In genomic region chr12:54156578-54156977, GRCh38 we compare ENCODE assay signal across 20 cellular contexts. TPM values are rescaled to one million over a fixed set of nuclear protein-coding genes. Genes with fewer than 3 reads are reported as not detected.
DNase-seq lines count a peak whose midpoint lies in the region; ATAC-seq and TF ChIP-seq lines count a peak whose summit lies in the region.
"Had no signal": no experiment of that assay in that cellular context is flagged by ENCODE, and none has a peak within 500 bp of the region (broad histone marks: within the 10 kb centered on the region; RNA-seq: fewer than 3 reads in every experiment).

No MANE protein-coding gene starts in this region.

- H3K36me3 ChIP-seq in osteoblast (ENCODE audit: insufficient read depth, low read length), result no peaks in the 10 kb centered on the region
- H3K36me3 ChIP-seq in CD4-positive, alpha-beta memory T cell (ENCODE audit: insufficient read depth, low read length), result no peaks in the 10 kb centered on the region
- H3K36me3 ChIP-seq in CD8-positive, alpha-beta T cell (ENCODE audit: insufficient read depth, low read length), result no peaks in the 10 kb centered on the region
- H3K36me3 ChIP-seq: BE2C had no signal

- TF ChIP-seq CTCF in osteoblast (IDR thresholded peaks at IDR 0.05; ENCODE audit: extremely low read depth, low read depth, low read length), result no peak
- TF ChIP-seq CTCF in CD8-positive, alpha-beta T cell (IDR thresholded peaks at IDR 0.05), result no peak

- no peak overlapping the region for H3K4me3 ChIP-seq in osteoblast (ENCODE audit: insufficient read depth, low read length)
- no peak overlapping the region for H3K4me3 ChIP-seq in CD4-positive, alpha-beta memory T cell (ENCODE audit: low read length in 2 of 2)
- H3K4me3 ChIP-seq in CD8-positive, alpha-beta T cell (ENCODE audit: low read depth, low read length), result no peak overlapping the region
- H3K4me3 ChIP-seq: GM23338 had no signal

- no peaks in the 10 kb centered on the region for H3K9me3 ChIP-seq in osteoblast (ENCODE audit: low read depth, low read length)
- H3K9me3 ChIP-seq in CD4-positive, alpha-beta memory T cell (ENCODE audit: control insufficient read depth in 1 of 2, low read length in 2 of 2), result no peaks in the 10 kb centered on the region
- H3K9me3 ChIP-seq in CD8-positive, alpha-beta T cell (ENCODE audit: low read length), result no peaks in the 10 kb centered on the region
- H3K9me3 ChIP-seq: BE2C had no signal

- H3K4me1 Mint-ChIP-seq in CD4-positive, alpha-beta memory T cell, result no peaks in the 10 kb centered on the region
- H3K4me1 Mint-ChIP-seq in CD8-positive, alpha-beta T cell (ENCODE audit: low read depth), result no peaks in the 10 kb centered on the region

- CTCF ChIA-PET in CD4-positive, alpha-beta memory T cell (lab: Charles Lee; ENCODE audit: partially characterized antibody), result no interaction called here
- CTCF ChIA-PET in CD8-positive, alpha-beta T cell (lab: Charles Lee), result no interaction called here

- H4K20me1 ChIP-seq in osteoblast (ENCODE audit: insufficient read depth, low read length), result no peaks in the 10 kb centered on the region

- POLR2A ChIA-PET in CD4-positive, alpha-beta memory T cell (lab: Charles Lee; ENCODE audit: partially characterized antibody), result no interaction called here
- POLR2A ChIA-PET in CD8-positive, alpha-beta T cell (lab: Charles Lee), result no interaction called here

- peak; percentile 19 to 63 for DNase-seq in NCI-H524 (lab: John Stamatoyannopoulos, UW)
- DNase-seq in NCI-H69 (lab: John Stamatoyannopoulos, UW), result peak; percentile 80
- DNase-seq in left kidney (ENCODE audit: low read depth, low spot score), result peak; percentile 58
- peak; percentile 21 for DNase-seq in osteoblast (ENCODE audit: insufficient read length, low spot score, missing footprints)
- no peak for DNase-seq in posterior vena cava (ENCODE audit: low spot score)
- no peak for DNase-seq in CD4-positive, alpha-beta memory T cell
- no peak for DNase-seq in CD8-positive, alpha-beta T cell
- DNase-seq: ACHN; BE2C; C1 segment of cervical spinal cord; CD4-positive, CD25-positive, alpha-beta regulatory T cell; DMS153; DMS79 treated with DMSO at 0.1 percent for 48 hours; GF-D8; HCEC 1CT; HFFc6 had no signal

- no peaks in the 10 kb centered on the region for H3K27me3 ChIP-seq in osteoblast (ENCODE audit: insufficient read depth, low read length)
- H3K27me3 ChIP-seq in CD4-positive, alpha-beta memory T cell (ENCODE audit: insufficient read depth, low read length), result peaks cover 3% of the 10 kb centered on the region
- no peaks in the 10 kb centered on the region for H3K27me3 ChIP-seq in CD8-positive, alpha-beta T cell (ENCODE audit: insufficient read depth, low read length)
- H3K27me3 ChIP-seq: BE2C had no signal

- H3K4me2 ChIP-seq in osteoblast (ENCODE audit: insufficient read depth, low read length), result no peak overlapping the region
- H3K4me2 ChIP-seq: GM23338 had no signal

- no peak overlapping the region for H3K27ac ChIP-seq in osteoblast (ENCODE audit: low read depth, low read length)
- no peak overlapping the region for H3K27ac ChIP-seq in CD4-positive, alpha-beta memory T cell (ENCODE audit: low read depth, low read length)
- no peak overlapping the region for H3K27ac ChIP-seq in CD8-positive, alpha-beta T cell (ENCODE audit: low read depth, low read length)

- H2AFZ ChIP-seq in osteoblast (ENCODE audit: low read length), result no peak overlapping the region
- H2AFZ ChIP-seq: GM23338 had no signal

- H3K9me3 Mint-ChIP-seq in CD4-positive, alpha-beta memory T cell, result no peaks in the 10 kb centered on the region
- H3K9me3 Mint-ChIP-seq in CD8-positive, alpha-beta T cell, result no peaks in the 10 kb centered on the region
- H3K9me3 Mint-ChIP-seq: GM23338, HFFc6, IgD-negative memory B cell had no signal

- H3K36me3 Mint-ChIP-seq in CD4-positive, alpha-beta memory T cell, result peaks cover 0 to 4% of the 10 kb centered on the region in 2 donors
- H3K36me3 Mint-ChIP-seq in CD8-positive, alpha-beta T cell, result peaks cover 8% of the 10 kb centered on the region
- H3K36me3 Mint-ChIP-seq: CD4-positive, CD25-positive, alpha-beta regulatory T cell had no signal

- H3K27ac Mint-ChIP-seq in CD4-positive, alpha-beta memory T cell, result no peak overlapping the region
- H3K27ac Mint-ChIP-seq in CD8-positive, alpha-beta T cell, result no peak overlapping the region
- H3K27ac Mint-ChIP-seq: GM23338, HFFc6, IgD-negative memory B cell had no signal

- intact Hi-C loops in posterior vena cava (cut with DNase I), result no loop called here
- intact Hi-C loops in CD4-positive, alpha-beta memory T cell (cut with micrococcal nuclease), result no loop called here
- intact Hi-C loops in CD8-positive, alpha-beta T cell (cut with DNase I, micrococcal nuclease), result no loop called here

- H3K79me2 ChIP-seq in osteoblast (ENCODE audit: insufficient read depth, low read length), result no peaks in the 10 kb centered on the region

- ATAC-seq in CD8-positive, alpha-beta T cell, result no peak
- ATAC-seq in HG02981 (IDR thresholded peaks at IDR 0.05; ENCODE audit: unreplicated experiment), result no peak
- ATAC-seq: GM23338, HepG2 had no signal

- H3K4me3 Mint-ChIP-seq in CD4-positive, alpha-beta memory T cell, result no peak overlapping the region
- no peak overlapping the region for H3K4me3 Mint-ChIP-seq in CD8-positive, alpha-beta T cell
- H3K4me3 Mint-ChIP-seq: CD4-positive, CD25-positive, alpha-beta regulatory T cell; GM23338; HFFc6 had no signal

- H3K4me1 ChIP-seq in osteoblast (ENCODE audit: insufficient read depth, low read length), result peaks cover 11% of the 10 kb centered on the region
- H3K4me1 ChIP-seq in CD4-positive, alpha-beta memory T cell (ENCODE audit: insufficient read depth, low read length), result no peaks in the 10 kb centered on the region
- H3K4me1 ChIP-seq in CD8-positive, alpha-beta T cell (ENCODE audit: insufficient read depth, low read length), result no peaks in the 10 kb centered on the region

- H3K27me3 Mint-ChIP-seq in CD4-positive, alpha-beta memory T cell, result peaks cover 16 to 42% of the 10 kb centered on the region in 2 donors
- peaks cover 10% of the 10 kb centered on the region for H3K27me3 Mint-ChIP-seq in CD8-positive, alpha-beta T cell (ENCODE audit: low read depth)

RNA-seq across cellular contexts. Expression of gene SMUG1, which starts 32.2 kb away (rescaled TPM):
- total RNA-seq in osteoblast (23.5 and 36.5 TPM in 2 replicates), posterior vena cava (10 to 100 TPM; 21.2 to 25.7 TPM)
- 10 to 100 TPM; 27.2 to 30.7 TPM for total RNA-seq in CD4-positive, alpha-beta memory T cell
- 10 to 100 TPM; 24.6 to 38.2 TPM for polyA plus RNA-seq in CD4-positive, alpha-beta memory T cell
- total RNA-seq in CD8-positive, alpha-beta T cell, result 1 to 10 TPM; 2.5 to 2.9 TPM

Comparison
In these comparisons a context has a peak if more than half of its experiments do, and no peak if none do; other contexts are left out.
1. DNase-seq: peak in NCI-H524 (2 of 2), NCI-H69 (single experiment), left kidney (single experiment) and osteoblast (single experiment); none in posterior vena cava (single experiment), CD4-positive, alpha-beta memory T cell (0 of 5) and CD8-positive, alpha-beta T cell (0 of 7).